16 cellular contexts compared by ENCODE assay signal in the genomic region with DNA sequence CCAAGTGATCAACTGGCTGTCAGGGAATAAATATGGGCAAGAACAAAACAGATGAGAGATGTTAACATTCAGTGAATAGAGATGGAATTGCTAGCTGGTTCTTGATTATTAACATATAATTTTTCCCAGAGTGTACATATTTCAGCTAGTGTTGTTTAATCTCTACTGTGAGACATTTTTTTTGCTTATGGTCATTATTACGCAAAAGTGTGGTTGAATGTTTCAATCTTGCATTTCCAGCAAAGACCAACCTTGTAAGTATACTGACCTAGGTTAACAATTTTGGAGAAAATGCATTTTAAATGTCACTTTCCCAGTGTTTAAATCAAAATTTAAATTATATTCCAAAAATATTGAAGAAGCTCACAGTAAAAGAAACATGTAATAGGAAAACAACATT.
"Had no signal": no experiment of that assay in that cellular context is flagged by ENCODE, and none has a peak within 500 bp of the region (broad histone marks: within the 10 kb centered on the region; RNA-seq: fewer than 3 reads in every experiment).

No MANE protein-coding gene starts in this region.

- ATAC-seq: activated CD8-positive, alpha-beta T cell treated with anti-CD3 and anti-CD28 coated beads, Interleukin-2, amount 10 ng/mL, durations not matched to agents 7 days and 5 days; gastroesophageal sphincter; heart left ventricle; stimulated activated naive CD8-positive, alpha-beta T cell treated with anti-CD3 and anti-CD28 coated beads, Interleukin-15, Interleukin-2, amounts not matched to agents 100 U/mL and 50 U/mL, for 24 hours had no signal

- DNase-seq: activated CD4-positive, alpha-beta T cell treated with anti-CD3 and anti-CD28 coated beads, Interleukin-2, amount 10 ng/mL, durations not matched to agents 7 days and 5 days; activated CD8-positive, alpha-beta T cell treated with anti-CD3 and anti-CD28 coated beads, Interleukin-2, amount 10 ng/mL, durations not matched to agents 7 days and 5 days; activated naive CD4-positive, alpha-beta T cell treated with anti-CD3 and anti-CD28 coated beads, Interleukin-2, amount 10 ng/mL, durations not matched to agents 7 days and 5 days; activated T-cell treated with anti-CD3 and anti-CD28 coated beads, Interleukin-2, amount 50 U/mL, for 24 hours; adrenal gland; dorsolateral prefrontal cortex; heart left ventricle; kidney glomerular epithelial cell; left ventricle myocardium inferior; mammary epithelial cell; stimulated activated naive CD8-positive, alpha-beta T cell treated with anti-CD3 and anti-CD28 coated beads, Interleukin-15, Interleukin-2, amounts not matched to agents 100 U/mL and 50 U/mL, for 24 hours; T1000 had no signal

- H3K4me3 ChIP-seq: adrenal gland, cardiac muscle cell, dorsolateral prefrontal cortex, gastroesophageal sphincter, heart left ventricle, left ventricle myocardium inferior, right atrium auricular region, tibial nerve had no signal
